8 cellular contexts compared by ENCODE assay signal in the genomic region with DNA sequence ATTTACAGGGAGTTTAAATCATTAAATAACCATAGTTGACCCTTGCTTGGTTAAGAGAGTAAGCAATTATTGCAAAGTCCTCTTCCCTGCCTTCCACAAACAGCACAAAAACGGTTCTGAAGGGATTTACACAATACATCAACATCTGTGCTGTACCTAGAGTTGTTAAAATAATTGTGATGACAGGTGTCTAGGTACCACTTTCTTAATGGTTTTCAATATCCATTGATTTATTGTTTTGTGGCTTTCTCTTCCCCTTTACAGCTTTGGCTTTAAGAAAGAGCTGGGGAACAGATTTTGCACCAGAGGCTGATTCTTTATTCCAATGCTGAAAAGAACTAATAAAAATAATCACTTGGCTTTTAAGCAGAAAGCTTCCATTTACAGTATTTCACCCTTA. TPM values are rescaled to one million over a fixed set of nuclear protein-coding genes. Genes with fewer than 3 reads are reported as not detected.
DNase-seq lines count a peak whose midpoint lies in the region; ATAC-seq, FAIRE-seq and TF ChIP-seq lines count a peak whose summit lies in the region.

No MANE protein-coding gene starts in this region.

- peaks cover 0 to 6% of the 10 kb centered on the region in 2 experiments; a peak in 1 of 4 replicates for H3K36me3 ChIP-seq in HCT116 (ENCODE audit: control insufficient read depth in 1 of 2, insufficient read depth in 2 of 2, low read length in 2 of 2)
- peaks cover 0 to 16% of the 10 kb centered on the region in 2 experiments for H3K36me3 ChIP-seq in mesenchymal stem cell (ENCODE audit: control insufficient read depth in 1 of 2, insufficient read depth in 2 of 2, low read depth in 1 of 2, low read length in 2 of 2)

- H3K9me2 ChIP-seq in HCT116 (ENCODE audit: insufficient read depth), result no peaks in the 10 kb centered on the region

- TF ChIP-seq CTCF in A549 (IDR thresholded peaks at IDR 0.05) (no peak), HCT116 (IDR thresholded peaks at IDR 0.05 in 2 of 3, conservative IDR thresholded peaks at IDR 0.05 in 1 of 3; ENCODE audit: borderline replicate concordance in 1 of 3, insufficient read depth in 1 of 3, low read depth in 2 of 3, low read length in 2 of 3) (no peak), astrocyte of the cerebellum (IDR thresholded peaks at IDR 0.05; ENCODE audit: low read depth, low read length, missing control alignments) (no peak)

- RAD21 ChIA-PET in HCT116 (lab: Charles Lee; ENCODE audit: low non-redundant PET in 1 of 2, low total read pairs in 2 of 2, uncharacterized antibody in 2 of 2, unreplicated experiment in 2 of 2), result interaction anchor here in 1 of 2 experiments (0.9 kb wide), 1 partner anchor 717 kb away, joined by 3 read pairs; no protein-coding TSS in a partner anchor

- no peaks in the 10 kb centered on the region for H4K20me1 ChIP-seq in HCT116 (ENCODE audit: insufficient read depth)

- H4K91ac ChIP-seq in mesenchymal stem cell (ENCODE audit: low read length), result no peak overlapping the region

- no peak overlapping the region for H2BK12ac ChIP-seq in mesenchymal stem cell (ENCODE audit: low read length in 2 of 2)

- CTCF ChIA-PET in A549 (lab: Yijun Ruan, JAX) (interaction anchor here (0.9 kb wide), 1 partner anchor 718 kb away, joined by 7 read pairs; no protein-coding TSS in a partner anchor), HCT116 (lab: Charles Lee) (interaction anchor here (2.1 kb wide), 1 partner anchor 1029 kb away, joined by 15 read pairs; no protein-coding TSS in a partner anchor)

- BruUV-seq in HCT116 (replicated peaks; lab: Mats Ljungman, UMichigan), result TSS peak; percentile 49

- H3K79me1 ChIP-seq in mesenchymal stem cell (replicated peaks; ENCODE audit: low read length, poor library complexity, severe bottlenecking), result peaks cover 4% of the 10 kb centered on the region

- peak overlapping the region; percentile 12 to 60; a peak in 2 of 6 replicates for H3K27ac ChIP-seq in A549
- no peak overlapping the region for H3K27ac ChIP-seq in HCT116 (ENCODE audit: low read depth, low read length)
- peak overlapping the region; percentile 44 for H3K27ac ChIP-seq in mesenchymal stem cell (ENCODE audit: low read length, poor library complexity, severe bottlenecking)
- H3K27ac ChIP-seq in caudate nucleus (ENCODE audit: low read depth, low read length), result no peak overlapping the region

- no peak overlapping the region for H3K23ac ChIP-seq in mesenchymal stem cell (ENCODE audit: low read length in 2 of 2)

- no peak for TF ChIP-seq EP300 in A549 (IDR thresholded peaks at IDR 0.05)

- no peak overlapping the region for H2BK120ac ChIP-seq in mesenchymal stem cell (ENCODE audit: low read depth, low read length)

- no peak for FAIRE-seq in A549 (lab: Jason Lieb, UNC)

- POLR2A ChIA-PET in A549 (lab: Yijun Ruan, JAX), result interaction anchor here (0.6 to 4.1 kb wide), 36 partner anchors 9 to 1854 kb away, joined by 3 to 39 read pairs (median 4); partner anchors contain the start of gene E2F3
- POLR2A ChIA-PET in HCT116 (lab: Charles Lee), result interaction anchor here (0.6 to 3.5 kb wide), 25 partner anchors 58 to 1035 kb away, joined by 3 to 31 read pairs (median 4); no protein-coding TSS in a partner anchor

- H2BK5ac ChIP-seq in mesenchymal stem cell (ENCODE audit: low read depth, low read length, poor library complexity, severe bottlenecking), result no peak overlapping the region

- in situ Hi-C loops in astrocyte of the cerebellum (cut with HindIII; ENCODE audit: low sequenced_read_pairs), result loop anchor here (10.0 kb wide), 1 partner anchor 1852 kb away; no protein-coding TSS in a partner anchor

- H2AFZ ChIP-seq in HCT116 (ENCODE audit: low read depth, low read length, poor library complexity, severe bottlenecking) (peak overlapping the region; percentile 40), mesenchymal stem cell (ENCODE audit: low read depth, low read length) (no peak overlapping the region)

- ATAC-seq in A549 (no peak), HCT116 (no peak), GM18907 (IDR thresholded peaks at IDR 0.05; ENCODE audit: unreplicated experiment) (no peak)

- H3K9ac ChIP-seq in HCT116 (ENCODE audit: low read length), result no peak overlapping the region
- peak overlapping the region; percentile 97 for H3K9ac ChIP-seq in mesenchymal stem cell (ENCODE audit: low read length)

- TF ChIP-seq RAD21 in A549 (conservative IDR thresholded peaks at IDR 0.05 in 1 of 2, IDR thresholded peaks at IDR 0.05 in 1 of 2) (no peak), HCT116 (IDR thresholded peaks at IDR 0.05; ENCODE audit: low read depth) (no peak)

- no peaks in the 10 kb centered on the region for H3K9me3 ChIP-seq in A549
- H3K9me3 ChIP-seq in HCT116 (ENCODE audit: control insufficient read depth in 1 of 2, insufficient read depth in 1 of 2, low read depth in 1 of 2, low read length in 2 of 2), result no peaks in the 10 kb centered on the region
- no peaks in the 10 kb centered on the region for H3K9me3 ChIP-seq in mesenchymal stem cell (ENCODE audit: control insufficient read depth, low read length)

- peaks cover 13% of the 10 kb centered on the region; the same call in 2 of the 3 replicates for H3K4me1 ChIP-seq in A549
- peaks cover 9 to 41% of the 10 kb centered on the region in 2 experiments for H3K4me1 ChIP-seq in HCT116 (ENCODE audit: control insufficient read depth in 1 of 2, insufficient read depth in 2 of 2, low read length in 2 of 2)
- H3K4me1 ChIP-seq in mesenchymal stem cell (ENCODE audit: control insufficient read depth, insufficient read depth, low read depth, low read length), result peaks cover 1% of the 10 kb centered on the region

- H4K8ac ChIP-seq in mesenchymal stem cell (ENCODE audit: low read length), result no peak overlapping the region

- no peak overlapping the region for H2AK5ac ChIP-seq in mesenchymal stem cell (ENCODE audit: low read length, severe bottlenecking)

- H3K4me3 ChIP-seq in A549, result peak overlapping the region; percentile 83
- H3K4me3 ChIP-seq in HCT116 (replicated peaks in 1 of 2; ENCODE audit: low read depth in 1 of 2, low read length in 2 of 2), result peak overlapping the region; percentile 32 to 81; a peak in 3 of 4 replicates
- peak overlapping the region; percentile 87 for H3K4me3 ChIP-seq in astrocyte of the cerebellum (ENCODE audit: low read depth, low read length)
- H3K4me3 ChIP-seq in mesenchymal stem cell (ENCODE audit: insufficient read depth in 1 of 2, low read depth in 1 of 2, low read length in 2 of 2), result peak overlapping the region in 1 of 2 experiments; percentile 96

- DNase-seq in A549 (ENCODE audit: low read depth in 1 of 2, low spot score in 1 of 2) (no peak), HCT116 (ENCODE audit: low read depth, low spot score) (no peak), astrocyte of the cerebellum (ENCODE audit: low read depth) (no peak), mesenchymal stem cell (no peak), ecto neural progenitor cell (ENCODE audit: low spot score) (no peak), caudate nucleus (lab: John Stamatoyannopoulos, UW) (no peak)
- DNase-seq in stimulated activated CD8-positive, alpha-beta memory T cell treated with anti-CD3 and anti-CD28 coated beads, Interleukin-4, amount 100 ng/mL, for 48 hours, result no peak

- H3K18ac ChIP-seq in mesenchymal stem cell (ENCODE audit: low read depth in 1 of 2, low read length in 2 of 2), result no peak overlapping the region

- H3K79me2 ChIP-seq in HCT116 (ENCODE audit: insufficient read depth, low read length), result peaks cover 36% of the 10 kb centered on the region

- WGBS in A549 (ENCODE audit: missing lambda C conversion rate), result 17% methylated on average over 1 of the region's 1 CpG
- WGBS in mesenchymal stem cell, result no CpG with 5 or more reads among the region's 1 CpG

- H3K27me3 ChIP-seq in HCT116 (ENCODE audit: insufficient read depth, low read length) (no peaks in the 10 kb centered on the region), mesenchymal stem cell (ENCODE audit: control insufficient read depth in 1 of 2, insufficient read depth in 1 of 2, low read length in 2 of 2) (no peaks in the 10 kb centered on the region)

- intact Hi-C loops in HCT116 (cut with micrococcal nuclease), result loop anchor here (5.0 kb wide), 2 partner anchors 154 to 806 kb away; no protein-coding TSS in a partner anchor

- no peak overlapping the region for H3K4ac ChIP-seq in mesenchymal stem cell (ENCODE audit: low read depth in 1 of 2, low read length in 2 of 2)

- H3K4me2 ChIP-seq in A549 (peak overlapping the region; percentile 86), HCT116 (ENCODE audit: low read length) (peak overlapping the region; percentile 88), mesenchymal stem cell (ENCODE audit: low read length, poor library complexity, severe bottlenecking) (peak overlapping the region; percentile 54)

- TF ChIP-seq POLR2A in A549 (IDR thresholded peaks at IDR 0.05; ENCODE audit: low read length), result no peak
- TF ChIP-seq POLR2A in HCT116 (IDR thresholded peaks at IDR 0.05; ENCODE audit: borderline replicate concordance, extremely low read depth, insufficient read depth, insufficient read length), result no peak

- H2BK15ac ChIP-seq in mesenchymal stem cell (ENCODE audit: low read depth, poor library complexity, severe bottlenecking), result no peak overlapping the region

- no peak overlapping the region for H3K14ac ChIP-seq in mesenchymal stem cell (ENCODE audit: low read length in 2 of 2)

TF ChIP-seq in A549, 52 proteins besides CTCF, POLR2A, EP300 and RAD21:
- TF ChIP-seq HOXA7 (CRISPR knock-in tag; IDR thresholded peaks at IDR 0.05), result no peak

TF ChIP-seq in HCT116, 20 proteins besides CTCF, POLR2A, EP300 and RAD21:
- no peak for TF ChIP-seq JUND (IDR thresholded peaks at IDR 0.05)

RNA-seq across cellular contexts. Expression of gene SOX4, which starts 0.6 kb away (rescaled TPM):
- polyA plus RNA-seq in A549 (2011; rRNA removed) (26.0 and 26.2 TPM in 2 replicates), A549 (2017; fragmentation: RNase III; extraction: RNeasy Plus Mini Kit Qiagen cat#74134 plus additional on column Dnase treatment) (17.5 to 31.0 TPM (median 30.8 TPM) in 3 replicates)
- 4.5 and 6.7 TPM in 2 replicates for polyA plus RNA-seq in A549 (2012; cell fraction: cytosol; rRNA removed)
- 7.1 and 7.6 TPM in 2 replicates for polyA plus RNA-seq in A549 (2012; cell fraction: nucleus; rRNA removed)
- 17.0 and 18.1 TPM in 2 replicates for polyA minus RNA-seq in A549 (2011; rRNA and poly(A)+ RNA removed)
- 67.0 TPM for total RNA-seq in HCT116 (2021; ENCODE audit: unreplicated experiment)
- 12.3 and 19.3 TPM in 2 replicates for polyA plus RNA-seq in HCT116 (2012)
- polyA plus RNA-seq in mesenchymal stem cell (2013, experiment 1 of 2), result 50.2 TPM
- polyA plus RNA-seq in mesenchymal stem cell (2013, experiment 2 of 2), result 50.6 TPM

Comparison
In these comparisons a context has a peak if more than half of its experiments do, and no peak if none do; other contexts are left out.
1. H3K27ac ChIP-seq: peak in A549 (2 of 2) and mesenchymal stem cell (single experiment); none in HCT116 (single experiment) and caudate nucleus (single experiment).
2. Peak in every context shown above with its lines, with median percentiles within 50 percentile points of each other: H3K4me2 ChIP-seq.